ENCODE assay signal across 8 cellular contexts in the genomic region with DNA sequence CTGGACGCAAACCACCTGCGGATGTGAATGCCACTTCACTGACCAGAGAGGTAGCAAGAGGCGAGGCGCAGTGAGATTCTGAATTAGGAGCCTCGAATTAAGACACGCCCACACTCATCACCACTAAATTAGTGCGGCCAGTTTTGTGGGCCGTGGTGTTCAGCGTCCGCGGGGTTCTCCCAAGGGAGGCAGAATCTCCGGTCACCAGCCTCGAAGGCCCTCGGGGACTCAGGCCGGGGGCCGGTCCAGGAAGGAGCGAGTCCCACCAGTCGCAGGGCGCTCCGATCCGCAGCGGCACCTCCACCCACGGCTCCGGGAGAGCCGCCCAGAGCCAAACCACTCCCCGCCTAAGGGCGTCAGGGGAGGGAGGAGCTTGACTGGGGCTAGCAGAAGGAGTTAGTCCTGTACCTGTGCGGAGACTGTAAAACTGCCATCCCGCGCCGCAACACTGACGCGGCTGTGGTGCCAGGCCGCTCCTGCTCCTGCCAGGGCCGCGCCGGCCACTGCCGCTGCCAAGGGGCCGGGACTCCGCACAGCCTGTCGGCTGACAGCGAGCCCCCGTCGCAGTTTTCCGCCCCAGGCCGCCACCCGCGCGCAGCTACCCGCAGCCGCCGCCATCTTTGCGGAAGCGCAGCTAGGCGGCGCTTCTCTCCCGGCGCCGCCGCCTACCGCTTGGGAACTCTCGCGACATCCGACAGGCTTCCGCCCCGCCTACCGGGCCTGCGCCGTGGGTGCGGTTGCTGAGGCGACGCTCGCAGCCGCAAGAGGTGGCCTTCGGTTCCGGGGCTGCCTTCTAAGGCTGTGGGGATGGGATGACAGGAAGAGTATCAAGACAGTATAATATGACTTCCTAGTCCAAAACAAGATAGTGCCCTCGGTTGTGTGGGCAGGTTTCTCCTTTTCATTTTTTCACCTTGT. TPM values are rescaled to one million over a fixed set of nuclear protein-coding genes. Genes with fewer than 3 reads are reported as not detected.
A peak's percentile ranks its signal among the peaks of the same experiment; 100 is the strongest.
DNase-seq lines count a peak whose midpoint lies in the region; ATAC-seq and TF ChIP-seq lines count a peak whose summit lies in the region.

A gene with protein sequence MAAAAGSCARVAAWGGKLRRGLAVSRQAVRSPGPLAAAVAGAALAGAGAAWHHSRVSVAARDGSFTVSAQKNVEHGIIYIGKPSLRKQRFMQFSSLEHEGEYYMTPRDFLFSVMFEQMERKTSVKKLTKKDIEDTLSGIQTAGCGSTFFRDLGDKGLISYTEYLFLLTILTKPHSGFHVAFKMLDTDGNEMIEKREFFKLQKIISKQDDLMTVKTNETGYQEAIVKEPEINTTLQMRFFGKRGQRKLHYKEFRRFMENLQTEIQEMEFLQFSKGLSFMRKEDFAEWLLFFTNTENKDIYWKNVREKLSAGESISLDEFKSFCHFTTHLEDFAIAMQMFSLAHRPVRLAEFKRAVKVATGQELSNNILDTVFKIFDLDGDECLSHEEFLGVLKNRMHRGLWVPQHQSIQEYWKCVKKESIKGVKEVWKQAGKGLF (minus strand): TSS at position 640 of the 918 bp plus-strand sequence. CDS start 22 bp downstream, at position 618.

- TF ChIP-seq CTCF in IMR-90 (conservative IDR thresholded peaks at IDR 0.05; ENCODE audit: low read depth, low read length), result no peak
- TF ChIP-seq CTCF in PC-3 (conservative IDR thresholded peaks at IDR 0.05; ENCODE audit: low read depth, low read length), result no peak
- no peak for TF ChIP-seq CTCF in epithelial cell of proximal tubule (conservative IDR thresholded peaks at IDR 0.05; ENCODE audit: low read depth, low read length)

- no peak within 1 kb of the TSS for H2BK20ac ChIP-seq in IMR-90 (ENCODE audit: low read depth, low read length)

- H3F3A ChIP-seq in PC-3 (ENCODE audit: low read length, unreplicated experiment), result no peaks in the 10 kb centered on the region

- H3K56ac ChIP-seq in IMR-90 (ENCODE audit: extremely low read depth, insufficient read depth, low read length), result peak within 1 kb of the TSS; percentile 76

- peak within 1 kb of the TSS; percentile 94 for H2AK9ac ChIP-seq in IMR-90 (replicated peaks; ENCODE audit: low read depth, low read length, poor library complexity)

- H3K79me2 ChIP-seq in PC-3 (ENCODE audit: low read length), result peaks cover 30% of the 10 kb centered on the region

- H2AFZ ChIP-seq in IMR-90 (replicated peaks; ENCODE audit: low read length, poor library complexity) (peak within 1 kb of the TSS; percentile 100), PC-3 (ENCODE audit: low read length) (peak within 1 kb of the TSS; percentile 54)

- POLR2A ChIA-PET in IMR-90 (lab: Charles Lee; ENCODE audit: unreplicated experiment) (interaction anchor here (0.8 kb wide), 1 partner anchor 13 kb away, joined by 3 read pairs; no protein-coding TSS in a partner anchor), PC-3 (lab: Charles Lee; ENCODE audit: unreplicated experiment) (interaction anchor here (1.3 kb wide), 1 partner anchor 15 kb away, joined by 9 read pairs; no protein-coding TSS in a partner anchor)

- H3K18ac ChIP-seq in IMR-90 (ENCODE audit: low read depth, low read length), result peak within 1 kb of the TSS; percentile 73

- peak within 1 kb of the TSS; percentile 91 to 93 for H4K8ac ChIP-seq in IMR-90 (ENCODE audit: low read depth in 2 of 2, low read length in 2 of 2)

- peak within 1 kb of the TSS; percentile 96 for H4K5ac ChIP-seq in IMR-90 (ENCODE audit: low read depth, low read length)

- peak within 1 kb of the TSS; percentile 91 for H4K91ac ChIP-seq in IMR-90 (ENCODE audit: insufficient read depth, low read depth, low read length)

- H2BK120ac ChIP-seq in IMR-90 (ENCODE audit: low read depth, low read length), result peak within 1 kb of the TSS; percentile 62

- H3K14ac ChIP-seq in IMR-90 (replicated peaks; ENCODE audit: low read depth, low read length), result peak within 1 kb of the TSS; percentile 86

- DNase-seq in DMS 273 treated with DMSO at 0.1 percent for 48 hours (lab: John Stamatoyannopoulos, UW), result peak; percentile 60
- peak; percentile 93 for DNase-seq in IMR-90
- DNase-seq in PC-3, result peak; percentile 87
- peak; percentile 95 for DNase-seq in activated T-cell treated with anti-CD3 and anti-CD28 coated beads, Interleukin-2, amount 50 U/mL, for 1 hour
- peak; percentile 73 for DNase-seq in epithelial cell of proximal tubule (ENCODE audit: low read depth)
- DNase-seq in mucosa of gallbladder (ENCODE audit: low spot score), result peak; percentile 95
- DNase-seq in stimulated activated CD8-positive, alpha-beta memory T cell treated with anti-CD3 and anti-CD28 coated beads, Interleukin-4, amount 100 ng/mL, for 4 hours (ENCODE audit: low read depth in 2 of 2, low spot score in 1 of 2), result peak; percentile 91

- H3K9me3 ChIP-seq in IMR-90 (ENCODE audit: control insufficient read depth, insufficient read depth, low read length) (no peaks in the 10 kb centered on the region), PC-3 (ENCODE audit: low read length) (no peaks in the 10 kb centered on the region)

- H3K36me3 ChIP-seq in IMR-90 (ENCODE audit: control insufficient read depth, insufficient read depth, low read length) (peaks cover under 1% of the 10 kb centered on the region), PC-3 (ENCODE audit: low read depth, low read length) (no peaks in the 10 kb centered on the region)

- dilution Hi-C loops in IMR-90 (cut with HindIII; ENCODE audit: low sequenced_read_pairs, unreplicated experiment), result no loop called here

- CTCF ChIA-PET in IMR-90 (lab: Yijun Ruan, JAX), result interaction anchor here (0.6 to 1.1 kb wide), 2 partner anchors 128 to 1015 kb away, joined by 3 read pairs; no protein-coding TSS in a partner anchor
- CTCF ChIA-PET in PC-3 (lab: Charles Lee), result interaction anchor here (1.0 kb wide), 1 partner anchor 306 kb away, joined by 3 read pairs; no protein-coding TSS in a partner anchor

- peaks cover 3% of the 10 kb centered on the region; the same call in 1 of the 2 replicates for H3K9me1 ChIP-seq in IMR-90 (ENCODE audit: insufficient read depth, low read length)

- peak within 1 kb of the TSS; percentile 20; the same call in 1 of the 3 replicates for H2BK15ac ChIP-seq in IMR-90 (ENCODE audit: low read depth, low read length)

- H3K27me3 ChIP-seq in IMR-90 (ENCODE audit: control insufficient read depth, insufficient read depth, low read length) (no peaks in the 10 kb centered on the region; the same call in 1 of the 2 replicates), PC-3 (ENCODE audit: low read length) (peaks cover 8% of the 10 kb centered on the region; the same call in 1 of the 2 replicates)

- ATAC-seq in GM21528 (IDR thresholded peaks at IDR 0.05; ENCODE audit: low FRiP score, unreplicated experiment) (peak; percentile 98), IMR-90 (ENCODE audit: low read depth) (peak; percentile 99), PC-3 (peak; percentile 98)

- H3K4me1 ChIP-seq in IMR-90 (ENCODE audit: control insufficient read depth, insufficient read depth, low read length) (no peaks in the 10 kb centered on the region), PC-3 (ENCODE audit: insufficient read depth, low read length) (peaks cover 5% of the 10 kb centered on the region; the same call in 1 of the 2 replicates)

- H3K79me1 ChIP-seq in IMR-90 (ENCODE audit: low read depth in 1 of 2, low read length in 2 of 2), result peaks cover 12 to 21% of the 10 kb centered on the region in 2 experiments; a peak in 3 of 4 replicates

- TF ChIP-seq POLR2A in IMR-90 (IDR thresholded peaks at IDR 0.05; ENCODE audit: low read depth, low read length), result peak; percentile 94

- peak within 1 kb of the TSS; percentile 95 for H3K4me2 ChIP-seq in IMR-90 (ENCODE audit: low read depth, low read length)
- H3K4me2 ChIP-seq in PC-3 (ENCODE audit: low read length), result peak within 1 kb of the TSS; percentile 96

- 1% methylated on average over 12 of the region's 77 CpGs; no CpG with 5 or more reads in 1 of the 2 experiments for WGBS in IMR-90 (ENCODE audit: extremely low coverage in 2 of 2, insufficient read length in 1 of 2), 2 experiments

- H2AK5ac ChIP-seq in IMR-90 (ENCODE audit: low read depth, low read length), result peak within 1 kb of the TSS; percentile 1; the same call in 1 of the 2 replicates

- intact Hi-C loops in IMR-90 (cut with micrococcal nuclease) (loop anchor here (10.0 kb wide), 1 partner anchor 309 kb away; no protein-coding TSS in a partner anchor), PC-3 (cut with micrococcal nuclease) (loop anchor here (5.0 kb wide), 1 partner anchor 306 kb away; no protein-coding TSS in a partner anchor)

- in situ Hi-C loops in IMR-90 (cut with MboI; ENCODE audit: low sequenced_read_pairs), result no loop called here

- H2BK5ac ChIP-seq in IMR-90 (ENCODE audit: low read depth, low read length, poor library complexity, severe bottlenecking), result peak within 1 kb of the TSS; percentile 96

- peak within 1 kb of the TSS; percentile 86 for H3K4ac ChIP-seq in IMR-90 (ENCODE audit: low read depth, low read length)

- peak within 1 kb of the TSS; percentile 76 for H3K9ac ChIP-seq in IMR-90 (ENCODE audit: low read depth, low read length)
- peak within 1 kb of the TSS; percentile 94 for H3K9ac ChIP-seq in PC-3 (ENCODE audit: low read length)

- peak within 1 kb of the TSS; percentile 83 for H3K4me3 ChIP-seq in IMR-90 (ENCODE audit: insufficient read depth, low read depth, low read length)
- peak within 1 kb of the TSS; percentile 87 for H3K4me3 ChIP-seq in PC-3 (ENCODE audit: low read length)
- H3K4me3 ChIP-seq in epithelial cell of proximal tubule (ENCODE audit: low read depth, low read length), result peak within 1 kb of the TSS; percentile 94

- H4K20me1 ChIP-seq in IMR-90 (ENCODE audit: insufficient read depth, low read length) (peaks cover 3% of the 10 kb centered on the region; the same call in 1 of the 2 replicates), PC-3 (ENCODE audit: low read length) (no peaks in the 10 kb centered on the region)

- TF ChIP-seq RAD21 in IMR-90 (IDR thresholded peaks at IDR 0.05; ENCODE audit: low read length), result no peak

- H3K9me2 ChIP-seq in PC-3 (replicated peaks; ENCODE audit: low read length), result no peaks in the 10 kb centered on the region

- BruUV-seq in IMR-90 (replicated peaks; lab: Mats Ljungman, UMichigan) (no TSS peak), PC-3 (replicated peaks; lab: Mats Ljungman, UMichigan) (TSS peak; percentile 53)

- H3K27ac ChIP-seq in IMR-90 (ENCODE audit: insufficient read depth, low read length) (peak within 1 kb of the TSS; percentile 84), PC-3 (ENCODE audit: low read length) (peak within 1 kb of the TSS; percentile 74)

- peak within 1 kb of the TSS; percentile 86; the same call in 1 of the 2 replicates for H3K23ac ChIP-seq in IMR-90 (ENCODE audit: low read depth, low read length)

TF ChIP-seq in IMR-90, 13 proteins besides CTCF, POLR2A, EP300 and RAD21:
- no peak for TF ChIP-seq MAFK (IDR thresholded peaks at IDR 0.05; ENCODE audit: low read depth, low read length)
- TF ChIP-seq MAZ (IDR thresholded peaks at IDR 0.05; ENCODE audit: borderline replicate concordance, low read depth, low read length), result peak; percentile 68

RNA-seq across cellular contexts. Expression of the gene that starts here (rescaled TPM):
- total RNA-seq in IMR-90 (2012; rRNA removed), result 14.9 and 29.2 TPM in 2 replicates
- polyA plus RNA-seq in IMR-90 (2012; rRNA removed), result 23.0 and 25.0 TPM in 2 replicates
- 19.2 and 36.9 TPM in 2 replicates for polyA plus RNA-seq in IMR-90 (2012; cell fraction: cytosol; rRNA removed)
- polyA plus RNA-seq in IMR-90 (2012; cell fraction: nucleus; rRNA removed; ENCODE audit: low replicate concordance), result 33.4 and 42.3 TPM in 2 replicates
- 53.3 and 69.9 TPM in 2 replicates for total RNA-seq in PC-3 (2014; rRNA removed)
- total RNA-seq in epithelial cell of proximal tubule, result 90.9 and 141 TPM in 2 replicates
- total RNA-seq in mucosa of gallbladder, result 31.8 TPM

Comparison
In these comparisons a context has a peak if more than half of its experiments do, and no peak if none do; other contexts are left out.
1. Peak in every context shown above with its lines: DNase-seq, ATAC-seq, H3K4me3 ChIP-seq and H3K27ac ChIP-seq.